Comparison of ENCODE assay signal across 5 cellular contexts in genomic region chr5:58674711-58675110, GRCh38.
"Had no signal": no experiment of that assay in that cellular context is flagged by ENCODE, and none has a peak within 500 bp of the region (broad histone marks: within the 10 kb centered on the region; RNA-seq: fewer than 3 reads in every experiment).

No MANE protein-coding gene starts in this region.

- ATAC-seq: HepG2, K562 had no signal

- FAIRE-seq: HepG2, HTR-8/SVneo, K562 had no signal

- H3K27ac ChIP-seq: HL-60 had no signal

- DNase-seq: IMR-90 had no signal

- H3K4me3 ChIP-seq: K562 had no signal
